8 cellular contexts compared by ENCODE assay signal in genomic region chr10:69392481-69393000, GRCh38. TPM values are rescaled to one million over a fixed set of nuclear protein-coding genes. Genes with fewer than 3 reads are reported as not detected.
DNase-seq lines count a peak whose midpoint lies in the region; ATAC-seq, FAIRE-seq and TF ChIP-seq lines count a peak whose summit lies in the region.

No MANE protein-coding gene starts in this region.

- no peaks in the 10 kb centered on the region for H3K9me3 ChIP-seq in suprapubic skin

- FAIRE-seq in RCC 7860 (lab: Jason Lieb, UNC) = no peak

- no peak overlapping the region for H3K27ac ChIP-seq in suprapubic skin

- peaks cover 61% of the 10 kb centered on the region for H3K36me3 ChIP-seq in suprapubic skin

- no peak overlapping the region for H3K4me3 ChIP-seq in Jurkat, Clone E6-1 (ENCODE audit: low read length)
- H3K4me3 ChIP-seq in suprapubic skin = no peak overlapping the region

- in situ Hi-C loops in Caki2 (cut with HindIII; ENCODE audit: low pct_unique_long_range_greater_than_20kb, low sequenced_read_pairs) = no loop called here

- no peaks in the 10 kb centered on the region for H3K27me3 ChIP-seq in suprapubic skin

- no peak for TF ChIP-seq POLR2A in suprapubic skin (IDR thresholded peaks at IDR 0.05)

- peak; percentile 89 to 92 for TF ChIP-seq CTCF in suprapubic skin (IDR thresholded peaks at IDR 0.05)

- TF ChIP-seq EP300 in suprapubic skin (IDR thresholded peaks at IDR 0.05) = no peak

- peak; percentile 78 for ATAC-seq in GM21367 (IDR thresholded peaks at IDR 0.05; ENCODE audit: unreplicated experiment)

- 13% methylated on average over 7 of the region's 7 CpGs for WGBS in suprapubic skin

- DNase-seq in Caki2 (ENCODE audit: low read depth) (peak; percentile 63), RCC 7860 (ENCODE audit: low spot score) (peak; percentile 58), fibroblast of the conjunctiva (ENCODE audit: low read depth) (peak; percentile 64), nucleus accumbens (lab: John Stamatoyannopoulos, UW) (peak in 49 of 56 donors; percentile 14 to 87 (median 54)), suprapubic skin (ENCODE audit: low spot score in 2 of 2) (peak; percentile 92 to 93)
- DNase-seq in Jurkat, Clone E6-1 (ENCODE audit: low read depth, low spot score) = peak; percentile 79
- peak; percentile 61 to 63 for DNase-seq in activated T-helper 1 cell treated with anti-CD3 and anti-CD28 coated beads, Interleukin-2, amount 50 U/mL, for 16 hours (ENCODE audit: low read depth in 1 of 2, low spot score in 1 of 2)

- H3K4me1 ChIP-seq in suprapubic skin = peaks cover 17% of the 10 kb centered on the region

RNA-seq across cellular contexts. Expression of gene TACR2, which starts 24.2 kb away (rescaled TPM):
- total RNA-seq in Caki2 (2014; rRNA removed; shearing (Covaris generic); ENCODE audit: low replicate concordance) = not detected in 2 replicates
- polyA plus RNA-seq in Jurkat, Clone E6-1 (2012; ENCODE audit: insufficient read depth, insufficient read length) = not detected
- 1 to 10 TPM in 1 of 4 donors, under 1 TPM in 3; 0.25 to 1.2 (median 0.63) TPM for total RNA-seq in suprapubic skin

RNA-seq across cellular contexts. Expression of gene TSPAN15, which starts 58.7 kb away (rescaled TPM):
- 29.9 and 51.0 TPM in 2 replicates for total RNA-seq in Caki2 (2014; rRNA removed; shearing (Covaris generic); ENCODE audit: low replicate concordance)
- 21.3 TPM for polyA plus RNA-seq in Jurkat, Clone E6-1 (2012; ENCODE audit: insufficient read depth, insufficient read length)
- 10 to 100 TPM in 2 of 4 donors, 1 to 10 TPM in 2; 4.0 to 18.1 (median 11.7) TPM for total RNA-seq in suprapubic skin
